8 cellular contexts compared by ENCODE assay signal in genomic region chr20:62805711-62806382, GRCh38. TPM values are rescaled to one million over a fixed set of nuclear protein-coding genes. Genes with fewer than 3 reads are reported as not detected.
DNase-seq lines count a peak whose midpoint lies in the region; ATAC-seq and TF ChIP-seq lines count a peak whose summit lies in the region.

No MANE protein-coding gene starts in this region.

- H3K4me2 ChIP-seq in GM23338 (peak overlapping the region; percentile 88), SU-DHL-6 (ENCODE audit: low read depth, low read length, poor library complexity, severe bottlenecking) (peak overlapping the region; percentile 84)

- peak overlapping the region; percentile 70 for H3K4me3 Mint-ChIP-seq in GM23338

- H3K4me3 ChIP-seq in GM23338 = peak overlapping the region; percentile 76
- peak overlapping the region; percentile 93 for H3K4me3 ChIP-seq in SU-DHL-6 (ENCODE audit: insufficient read depth, low read length, poor library complexity, severe bottlenecking)
- H3K4me3 ChIP-seq in foreskin fibroblast (ENCODE audit: low read depth in 1 of 2, low read length in 2 of 2) = peak overlapping the region; percentile 68 to 76

- H3K27me3 ChIP-seq in GM23338 (ENCODE audit: insufficient read depth) (peaks cover 8% of the 10 kb centered on the region; the same call in 1 of the 2 replicates), SU-DHL-6 (ENCODE audit: low read length) (no peaks in the 10 kb centered on the region)

- no peak for DNase-seq in GM23338 (ENCODE audit: low spot score)
- peak in 1 of 2 donors; percentile 48 for DNase-seq in foreskin fibroblast
- peak; percentile 90 for DNase-seq in posterior vena cava (ENCODE audit: low spot score)
- DNase-seq in NCI-H1930 (lab: John Stamatoyannopoulos, UW) = no peak
- DNase-seq in globus pallidus (ENCODE audit: low spot score) = no peak

- intact Hi-C loops in posterior vena cava (cut with DNase I) = loop anchor here in 1 of 2 donors (5.0 kb wide), 1 partner anchor 139 kb away; no protein-coding TSS in a partner anchor

- no peaks in the 10 kb centered on the region for H3K9me3 Mint-ChIP-seq in GM23338

- H3K36me3 Mint-ChIP-seq in GM23338 (ENCODE audit: low read depth) = peaks cover 13% of the 10 kb centered on the region; the same call in 2 of the 3 replicates

- H3K27ac Mint-ChIP-seq in GM23338 = no peak overlapping the region

- H3K36me3 ChIP-seq in GM23338 (ENCODE audit: insufficient read depth) (no peaks in the 10 kb centered on the region), SU-DHL-6 (ENCODE audit: low read length) (no peaks in the 10 kb centered on the region)

- H3K4me1 Mint-ChIP-seq in GM23338 = peaks cover 9% of the 10 kb centered on the region; the same call in 1 of the 3 replicates

- H2AFZ ChIP-seq in GM23338 (no peak overlapping the region), SU-DHL-6 (ENCODE audit: low read depth, low read length, severe bottlenecking) (no peak overlapping the region)

- peaks cover 34% of the 10 kb centered on the region for H3K27me3 Mint-ChIP-seq in GM23338 (ENCODE audit: insufficient read depth, low read depth, poor library complexity)

- H4K20me1 ChIP-seq in GM23338 (replicated peaks; ENCODE audit: insufficient read depth) = peaks cover 7% of the 10 kb centered on the region
- no peaks in the 10 kb centered on the region; the same call in 1 of the 2 replicates for H4K20me1 ChIP-seq in SU-DHL-6 (ENCODE audit: low read depth, low read length)

- peak overlapping the region; percentile 90 for H3K9ac ChIP-seq in SU-DHL-6 (ENCODE audit: low read length)

- H3K9me3 ChIP-seq in SU-DHL-6 (ENCODE audit: insufficient read depth, low read length) = no peaks in the 10 kb centered on the region

- H3K79me2 ChIP-seq in GM23338 (replicated peaks; ENCODE audit: insufficient read depth) = peaks cover 9% of the 10 kb centered on the region; the same call in 1 of the 2 replicates
- H3K79me2 ChIP-seq in SU-DHL-6 (ENCODE audit: insufficient read depth, low read length) = peaks cover 9% of the 10 kb centered on the region

- H3K9me2 ChIP-seq in GM23338 (ENCODE audit: insufficient read depth) (no peaks in the 10 kb centered on the region), SU-DHL-6 (replicated peaks; ENCODE audit: insufficient read depth, low read length) (no peaks in the 10 kb centered on the region)

- ATAC-seq in GM23338 (peak; percentile 11), HG03354 (IDR thresholded peaks at IDR 0.05; ENCODE audit: poor library complexity, severe bottlenecking, unreplicated experiment) (no peak), HG02571 (IDR thresholded peaks at IDR 0.05; ENCODE audit: unreplicated experiment) (no peak)

- H3K27ac ChIP-seq in GM23338 (ENCODE audit: low read depth) = no peak overlapping the region
- no peak overlapping the region; the same call in 1 of the 2 replicates for H3K27ac ChIP-seq in SU-DHL-6 (ENCODE audit: low read depth, low read length)

- H3F3A ChIP-seq in GM23338 (replicated peaks; ENCODE audit: low read depth) (peaks cover 12% of the 10 kb centered on the region; the same call in 1 of the 2 replicates), SU-DHL-6 (ENCODE audit: insufficient read depth) (peaks cover 10% of the 10 kb centered on the region)

- TF ChIP-seq CTCF in GM23338 (conservative IDR thresholded peaks at IDR 0.05; ENCODE audit: low read depth in 2 of 2) (no peak), SU-DHL-6 (IDR thresholded peaks at IDR 0.05; ENCODE audit: insufficient read depth, low read length, poor library complexity, severe bottlenecking) (no peak), foreskin fibroblast (IDR thresholded peaks at IDR 0.05; ENCODE audit: low read depth, low read length) (no peak)

- peaks cover 10% of the 10 kb centered on the region; the same call in 1 of the 2 replicates for H3K4me1 ChIP-seq in GM23338 (ENCODE audit: insufficient read depth)

TF ChIP-seq in GM23338, 12 proteins besides CTCF, POLR2A, EP300 and RAD21 (continues in another document):
- TF ChIP-seq STAT1 (IDR thresholded peaks at IDR 0.05; ENCODE audit: unreplicated experiment) (no peak), CREB1 (CRISPR knock-in tag; IDR thresholded peaks at IDR 0.05; ENCODE audit: low read depth) (no peak), POLR2AphosphoS5 (IDR thresholded peaks at IDR 0.05; ENCODE audit: low read depth) (no peak), JUNB (IDR thresholded peaks at IDR 0.05; ENCODE audit: unreplicated experiment) (no peak), ZNF114 (CRISPR knock-in tag; IDR thresholded peaks at IDR 0.05) (no peak), ZNF331 (CRISPR knock-in tag; IDR thresholded peaks at IDR 0.05; ENCODE audit: low read depth) (no peak)
- TF ChIP-seq, protein P1, sequence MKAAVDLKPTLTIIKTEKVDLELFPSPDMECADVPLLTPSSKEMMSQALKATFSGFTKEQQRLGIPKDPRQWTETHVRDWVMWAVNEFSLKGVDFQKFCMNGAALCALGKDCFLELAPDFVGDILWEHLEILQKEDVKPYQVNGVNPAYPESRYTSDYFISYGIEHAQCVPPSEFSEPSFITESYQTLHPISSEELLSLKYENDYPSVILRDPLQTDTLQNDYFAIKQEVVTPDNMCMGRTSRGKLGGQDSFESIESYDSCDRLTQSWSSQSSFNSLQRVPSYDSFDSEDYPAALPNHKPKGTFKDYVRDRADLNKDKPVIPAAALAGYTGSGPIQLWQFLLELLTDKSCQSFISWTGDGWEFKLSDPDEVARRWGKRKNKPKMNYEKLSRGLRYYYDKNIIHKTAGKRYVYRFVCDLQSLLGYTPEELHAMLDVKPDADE (IDR thresholded peaks at IDR 0.05) = no peak
- TF ChIP-seq, protein P2, sequence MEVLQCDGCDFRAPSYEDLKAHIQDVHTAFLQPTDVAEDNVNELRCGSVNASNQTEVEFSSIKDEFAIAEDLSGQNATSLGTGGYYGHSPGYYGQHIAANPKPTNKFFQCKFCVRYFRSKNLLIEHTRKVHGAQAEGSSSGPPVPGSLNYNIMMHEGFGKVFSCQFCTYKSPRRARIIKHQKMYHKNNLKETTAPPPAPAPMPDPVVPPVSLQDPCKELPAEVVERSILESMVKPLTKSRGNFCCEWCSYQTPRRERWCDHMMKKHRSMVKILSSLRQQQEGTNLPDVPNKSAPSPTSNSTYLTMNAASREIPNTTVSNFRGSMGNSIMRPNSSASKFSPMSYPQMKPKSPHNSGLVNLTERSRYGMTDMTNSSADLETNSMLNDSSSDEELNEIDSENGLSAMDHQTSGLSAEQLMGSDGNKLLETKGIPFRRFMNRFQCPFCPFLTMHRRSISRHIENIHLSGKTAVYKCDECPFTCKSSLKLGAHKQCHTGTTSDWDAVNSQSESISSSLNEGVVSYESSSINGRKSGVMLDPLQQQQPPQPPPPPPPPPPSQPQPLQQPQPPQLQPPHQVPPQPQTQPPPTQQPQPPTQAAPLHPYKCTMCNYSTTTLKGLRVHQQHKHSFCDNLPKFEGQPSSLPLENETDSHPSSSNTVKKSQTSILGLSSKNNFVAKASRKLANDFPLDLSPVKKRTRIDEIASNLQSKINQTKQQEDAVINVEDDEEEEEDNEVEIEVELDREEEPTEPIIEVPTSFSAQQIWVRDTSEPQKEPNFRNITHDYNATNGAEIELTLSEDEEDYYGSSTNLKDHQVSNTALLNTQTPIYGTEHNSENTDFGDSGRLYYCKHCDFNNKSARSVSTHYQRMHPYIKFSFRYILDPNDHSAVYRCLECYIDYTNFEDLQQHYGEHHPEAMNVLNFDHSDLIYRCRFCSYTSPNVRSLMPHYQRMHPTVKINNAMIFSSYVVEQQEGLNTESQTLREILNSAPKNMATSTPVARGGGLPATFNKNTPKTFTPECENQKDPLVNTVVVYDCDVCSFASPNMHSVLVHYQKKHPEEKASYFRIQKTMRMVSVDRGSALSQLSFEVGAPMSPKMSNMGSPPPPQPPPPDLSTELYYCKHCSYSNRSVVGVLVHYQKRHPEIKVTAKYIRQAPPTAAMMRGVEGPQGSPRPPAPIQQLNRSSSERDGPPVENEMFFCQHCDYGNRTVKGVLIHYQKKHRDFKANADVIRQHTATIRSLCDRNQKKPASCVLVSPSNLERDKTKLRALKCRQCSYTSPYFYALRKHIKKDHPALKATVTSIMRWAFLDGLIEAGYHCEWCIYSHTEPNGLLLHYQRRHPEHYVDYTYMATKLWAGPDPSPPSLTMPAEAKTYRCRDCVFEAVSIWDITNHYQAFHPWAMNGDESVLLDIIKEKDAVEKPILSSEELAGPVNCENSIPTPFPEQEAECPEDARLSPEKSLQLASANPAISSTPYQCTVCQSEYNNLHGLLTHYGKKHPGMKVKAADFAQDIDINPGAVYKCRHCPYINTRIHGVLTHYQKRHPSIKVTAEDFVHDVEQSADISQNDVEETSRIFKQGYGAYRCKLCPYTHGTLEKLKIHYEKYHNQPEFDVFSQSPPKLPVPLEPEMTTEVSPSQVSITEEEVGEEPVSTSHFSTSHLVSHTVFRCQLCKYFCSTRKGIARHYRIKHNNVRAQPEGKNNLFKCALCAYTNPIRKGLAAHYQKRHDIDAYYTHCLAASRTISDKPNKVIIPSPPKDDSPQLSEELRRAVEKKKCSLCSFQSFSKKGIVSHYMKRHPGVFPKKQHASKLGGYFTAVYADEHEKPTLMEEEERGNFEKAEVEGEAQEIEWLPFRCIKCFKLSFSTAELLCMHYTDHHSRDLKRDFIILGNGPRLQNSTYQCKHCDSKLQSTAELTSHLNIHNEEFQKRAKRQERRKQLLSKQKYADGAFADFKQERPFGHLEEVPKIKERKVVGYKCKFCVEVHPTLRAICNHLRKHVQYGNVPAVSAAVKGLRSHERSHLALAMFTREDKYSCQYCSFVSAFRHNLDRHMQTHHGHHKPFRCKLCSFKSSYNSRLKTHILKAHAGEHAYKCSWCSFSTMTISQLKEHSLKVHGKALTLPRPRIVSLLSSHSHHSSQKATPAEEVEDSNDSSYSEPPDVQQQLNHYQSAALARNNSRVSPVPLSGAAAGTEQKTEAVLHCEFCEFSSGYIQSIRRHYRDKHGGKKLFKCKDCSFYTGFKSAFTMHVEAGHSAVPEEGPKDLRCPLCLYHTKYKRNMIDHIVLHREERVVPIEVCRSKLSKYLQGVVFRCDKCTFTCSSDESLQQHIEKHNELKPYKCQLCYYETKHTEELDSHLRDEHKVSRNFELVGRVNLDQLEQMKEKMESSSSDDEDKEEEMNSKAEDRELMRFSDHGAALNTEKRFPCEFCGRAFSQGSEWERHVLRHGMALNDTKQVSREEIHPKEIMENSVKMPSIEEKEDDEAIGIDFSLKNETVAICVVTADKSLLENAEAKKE (CRISPR knock-in tag; IDR thresholded peaks at IDR 0.05) = no peak

RNA-seq across cellular contexts. Expression of gene OGFR, which starts 1.2 kb away (rescaled TPM):
- total RNA-seq in GM23338 (2014; rRNA removed; shearing (Covaris generic)) = 48.8 and 50.6 TPM in 2 replicates
- 9.6 and 12.3 TPM in 2 replicates for polyA plus RNA-seq in GM23338 (2016; fragmentation: Nextera tagmentation; extraction: Ambion mirVana)
- total RNA-seq in posterior vena cava = 10 to 100 TPM; 27.7 to 29.4 TPM

RNA-seq across cellular contexts. Expression of gene MRGBP, which starts 9.6 kb away (rescaled TPM):
- total RNA-seq in GM23338 (2014; rRNA removed; shearing (Covaris generic)) = 24.3 and 26.0 TPM in 2 replicates
- polyA plus RNA-seq in GM23338 (2016; fragmentation: Nextera tagmentation; extraction: Ambion mirVana) = 19.7 and 20.9 TPM in 2 replicates
- 1 to 10 TPM; 5.0 to 8.0 TPM for total RNA-seq in posterior vena cava

RNA-seq across cellular contexts. Expression of gene COL9A3, which starts 11.0 kb away (rescaled TPM):
- 110 and 113 TPM in 2 replicates for total RNA-seq in GM23338 (2014; rRNA removed; shearing (Covaris generic))
- 74.9 and 79.4 TPM in 2 replicates for polyA plus RNA-seq in GM23338 (2016; fragmentation: Nextera tagmentation; extraction: Ambion mirVana)
- 1 to 10 TPM; 1.0 to 1.9 TPM for total RNA-seq in posterior vena cava

RNA-seq across cellular contexts. Expression of gene TCFL5, which starts 55.8 kb away (rescaled TPM):
- total RNA-seq in GM23338 (2014; rRNA removed; shearing (Covaris generic)) = 18.8 and 19.3 TPM in 2 replicates
- polyA plus RNA-seq in GM23338 (2016; fragmentation: Nextera tagmentation; extraction: Ambion mirVana) = 5.4 and 5.8 TPM in 2 replicates
- 10 to 100 TPM in 1 of 2 donors, 1 to 10 TPM in 1; 9.6 to 10.9 TPM for total RNA-seq in posterior vena cava

Comparison
In these comparisons a context has a peak if more than half of its experiments do, and no peak if none do; other contexts are left out.
1. RNA of gene COL9A3, which starts 11.0 kb away (total RNA-seq): 110 to 113 TPM in GM23338; 1.0 to 1.9 TPM in posterior vena cava; every median in the first group is over 10 times any median in the second.
2. Peak in every context shown above with its lines, with median percentiles within 50 percentile points of each other: H3K4me3 ChIP-seq.